In genomic region chr20:12129532-12129931, GRCh38 we compare ENCODE assay signal across 6 cellular contexts.
A peak's percentile ranks its signal among the peaks of the same experiment; 100 is the strongest.
DNase-seq lines count a peak whose midpoint lies in the region; ATAC-seq and TF ChIP-seq lines count a peak whose summit lies in the region.
"Not testable (repeated sequence)": the region's sequence is repeated elsewhere in the genome, so short reads cannot be mapped to it uniquely, and the experiment has no call there.

No MANE protein-coding gene starts in this region.

- H3K4me3 ChIP-seq in GM23338 (peak overlapping the region; percentile 46), iPS-18a (ENCODE audit: low read length) (peak overlapping the region; percentile 61)
- H3K4me3 ChIP-seq in endodermal cell (ENCODE audit: low read length); mesendoderm (ENCODE audit: low read length): not testable (repeated sequence)

- not testable (repeated sequence) for H3K9me2 ChIP-seq in GM23338 (ENCODE audit: insufficient read depth)

- not testable (repeated sequence) for H3K9me3 ChIP-seq in endodermal cell (ENCODE audit: control insufficient read depth, low read length); iPS-18a (ENCODE audit: control insufficient read depth, low read depth, low read length)

- H3K79me2 ChIP-seq in GM23338 (replicated peaks; ENCODE audit: insufficient read depth); mesendoderm (ENCODE audit: control insufficient read depth, insufficient read depth, low read length): not testable (repeated sequence)

- H4K8ac ChIP-seq in mesendoderm (ENCODE audit: low read depth, low read length): not testable (repeated sequence)

- H3K4me1 Mint-ChIP-seq in GM23338, endodermal cell: not testable (repeated sequence)

- not testable (repeated sequence) for H3K9me3 Mint-ChIP-seq in GM23338, endodermal cell

- H3K4me2 ChIP-seq in GM23338: peak overlapping the region; percentile 69
- not testable (repeated sequence) for H3K4me2 ChIP-seq in mesendoderm (ENCODE audit: low read length)

- peak; percentile 19 for DNase-seq in GM23338 (ENCODE audit: low spot score)
- DNase-seq in NCI-H1105 (lab: John Stamatoyannopoulos, UW): peak; percentile 36
- peak; percentile 82 for DNase-seq in NCI-H748 (lab: John Stamatoyannopoulos, UW; ENCODE audit: unreplicated experiment)
- not testable (repeated sequence) for DNase-seq in endodermal cell, mesendoderm

- not testable (repeated sequence) for H3K27me3 ChIP-seq in GM23338 (ENCODE audit: insufficient read depth); endodermal cell (ENCODE audit: control insufficient read depth, insufficient read depth, low read length, poor library complexity, severe bottlenecking); iPS-18a (ENCODE audit: control insufficient read depth, insufficient read depth, low read length); mesendoderm (ENCODE audit: insufficient read depth, low read length, poor library complexity)

- not testable (repeated sequence) for H3K18ac ChIP-seq in mesendoderm (ENCODE audit: low read length)

- not testable (repeated sequence) for H3K27me3 Mint-ChIP-seq in GM23338 (ENCODE audit: insufficient read depth, low read depth, poor library complexity); endodermal cell (ENCODE audit: insufficient read depth)

- peak overlapping the region; percentile 52 for H3K27ac Mint-ChIP-seq in GM23338
- H3K27ac Mint-ChIP-seq in endodermal cell: peak overlapping the region; percentile 58

- not testable (repeated sequence) for H4K5ac ChIP-seq in mesendoderm (ENCODE audit: low read length)

- not testable (repeated sequence) for H3K9ac ChIP-seq in endodermal cell (ENCODE audit: extremely low read depth, low read length, poor library complexity, severe bottlenecking); mesendoderm (ENCODE audit: low read length)
- peak overlapping the region; percentile 63 for H3K9ac ChIP-seq in iPS-18a (ENCODE audit: low read length)

- H3K4me1 ChIP-seq in GM23338 (ENCODE audit: insufficient read depth); endodermal cell (ENCODE audit: control insufficient read depth, insufficient read depth, low read length); iPS-18a (ENCODE audit: control insufficient read depth, low read depth, low read length); mesendoderm (ENCODE audit: control insufficient read depth, low read depth, low read length): not testable (repeated sequence)

- not testable (repeated sequence) for H3K56ac ChIP-seq in mesendoderm (ENCODE audit: low read length)

- H2AK5ac ChIP-seq in mesendoderm (ENCODE audit: low read length): not testable (repeated sequence)

- not testable (repeated sequence) for H2BK5ac ChIP-seq in mesendoderm (ENCODE audit: low read length)

- 74 to 89% methylated on average over 5 to 10 of the region's 10 CpGs for WGBS in endodermal cell (ENCODE audit: insufficient coverage in 1 of 2, insufficient read length in 1 of 2), 2 experiments
- WGBS in mesendoderm (ENCODE audit: extremely low coverage, insufficient coverage, low lambda C conversion rate): no CpG with 5 or more reads among the region's 10 CpGs

- H4K20me1 ChIP-seq in GM23338 (replicated peaks; ENCODE audit: insufficient read depth): not testable (repeated sequence)

- H3K4me3 Mint-ChIP-seq in GM23338: peak overlapping the region; percentile 58
- not testable (repeated sequence) for H3K4me3 Mint-ChIP-seq in endodermal cell

- H3K23ac ChIP-seq in mesendoderm (ENCODE audit: low read length): not testable (repeated sequence)

- H3K36me3 Mint-ChIP-seq in GM23338 (ENCODE audit: low read depth); endodermal cell (ENCODE audit: low read depth): not testable (repeated sequence)

- not testable (repeated sequence) for H3F3A ChIP-seq in GM23338 (replicated peaks; ENCODE audit: low read depth)

- not testable (repeated sequence) for H3K27ac ChIP-seq in GM23338 (ENCODE audit: low read depth); endodermal cell (ENCODE audit: low read depth, low read length); mesendoderm (ENCODE audit: low read depth, low read length)
- peak overlapping the region; percentile 59 for H3K27ac ChIP-seq in iPS-18a (ENCODE audit: low read length)

- peak; percentile 65 for ATAC-seq in GM23338

- not testable (repeated sequence) for H3K36me3 ChIP-seq in GM23338 (ENCODE audit: insufficient read depth); endodermal cell (ENCODE audit: control insufficient read depth, insufficient read depth, low read length); iPS-18a (ENCODE audit: control insufficient read depth, low read depth, low read length); mesendoderm (ENCODE audit: control insufficient read depth, insufficient read depth, low read length)

- H3K4ac ChIP-seq in mesendoderm (ENCODE audit: low read depth, low read length): peak overlapping the region; percentile 36

- 0 out of 2 replicates have a peak overlapping the region, but pooled peaks have one; percentile 48 for H2AFZ ChIP-seq in GM23338

- not testable (repeated sequence) for TF ChIP-seq CTCF in GM23338 (conservative IDR thresholded peaks at IDR 0.05; ENCODE audit: low read depth in 2 of 2); endodermal cell (conservative IDR thresholded peaks at IDR 0.05)

- not testable (repeated sequence) for H3K79me1 ChIP-seq in mesendoderm (ENCODE audit: low read length)

- H2BK120ac ChIP-seq in mesendoderm (ENCODE audit: low read depth, low read length): not testable (repeated sequence)

- H2BK15ac ChIP-seq in mesendoderm (replicated peaks; ENCODE audit: low read depth): not testable (repeated sequence)
